ENCODE assay signal across 12 cellular contexts in the genomic region with DNA sequence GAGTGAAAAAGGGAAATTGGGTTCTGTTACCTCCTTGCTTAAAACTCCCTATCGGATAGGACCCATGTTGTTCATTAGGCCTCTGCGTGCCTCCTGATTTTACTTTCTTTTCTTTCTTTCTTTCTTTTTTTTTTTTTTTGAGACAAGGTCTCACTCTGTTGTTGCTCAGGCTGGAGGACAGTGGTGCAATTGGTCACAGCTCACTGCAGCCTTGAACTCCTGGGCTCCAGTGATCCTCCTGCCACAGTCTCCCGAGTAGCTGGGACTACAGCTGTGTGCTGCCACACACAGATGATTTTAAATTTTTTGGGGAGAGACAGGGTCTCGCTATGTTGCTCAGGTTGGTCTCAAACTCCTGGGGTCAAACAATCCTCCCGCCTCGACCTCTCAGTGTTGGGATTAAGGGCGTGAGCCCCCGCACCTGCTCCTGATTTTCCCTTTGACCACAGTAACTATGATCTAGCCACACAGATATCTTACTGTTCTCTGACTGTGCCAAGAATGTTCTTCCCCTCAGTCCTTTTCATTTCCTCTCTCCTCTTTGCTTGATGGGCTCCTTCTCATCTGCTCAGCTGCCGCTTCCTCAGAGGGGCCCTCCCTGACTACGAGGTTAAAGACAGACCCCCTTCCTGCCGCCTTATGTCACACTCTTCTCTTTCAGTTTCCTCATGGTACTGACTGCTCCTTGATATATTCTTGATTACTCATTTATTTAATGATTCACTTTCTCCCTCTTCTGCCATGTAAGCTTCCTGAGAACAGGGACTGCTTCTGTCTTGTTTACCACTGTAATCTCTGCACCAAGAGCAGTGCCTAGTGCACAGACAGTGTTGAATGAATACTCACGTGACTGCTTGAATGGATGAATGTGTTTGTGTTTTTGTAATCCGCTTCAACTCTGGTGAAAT. TPM values are rescaled to one million over a fixed set of nuclear protein-coding genes. Genes with fewer than 3 reads are reported as not detected.
A peak's percentile ranks its signal among the peaks of the same experiment; 100 is the strongest.
DNase-seq lines count a peak whose midpoint lies in the region; ATAC-seq and TF ChIP-seq lines count a peak whose summit lies in the region.
"Had no signal": no experiment of that assay in that cellular context is flagged by ENCODE, and none has a peak within 500 bp of the region (broad histone marks: within the 10 kb centered on the region; RNA-seq: fewer than 3 reads in every experiment).

No MANE protein-coding gene starts in this region.

- H3K4me1 Mint-ChIP-seq in activated naive CD4-positive, alpha-beta T cell treated with anti-CD3 and anti-CD28 coated beads, Interleukin-2, amount 10 ng/mL, durations not matched to agents 7 days and 5 days: peaks cover 8% of the 10 kb centered on the region
- H3K4me1 Mint-ChIP-seq in activated T-helper 1 cell treated with anti-CD3 and anti-CD28 coated beads, Interleukin-12 subunit alpha, Interleukin-12 subunit beta, Interleukin-2, Interleukin-4 antibody, amounts not matched to agents 30 ng/mL and 10 ng/mL and 1 ng/mL, durations not matched to agents 14 hours and 24 hours and 36 hours (ENCODE audit: low read depth): peaks cover 11% of the 10 kb centered on the region

- H3K27ac Mint-ChIP-seq in activated naive CD4-positive, alpha-beta T cell treated with anti-CD3 and anti-CD28 coated beads, Interleukin-2, amount 10 ng/mL, durations not matched to agents 7 days and 5 days: peak overlapping the region; percentile 30
- peak overlapping the region; percentile 81 for H3K27ac Mint-ChIP-seq in activated T-helper 1 cell treated with anti-CD3 and anti-CD28 coated beads, Interleukin-12 subunit alpha, Interleukin-12 subunit beta, Interleukin-2, Interleukin-4 antibody, amounts not matched to agents 30 ng/mL and 10 ng/mL and 1 ng/mL, durations not matched to agents 14 hours and 24 hours and 36 hours

- intact Hi-C loops in activated T-helper 1 cell treated with anti-CD3 and anti-CD28 coated beads, Interleukin-12 subunit alpha, Interleukin-12 subunit beta, Interleukin-2, Interleukin-4 antibody, amounts not matched to agents 30 ng/mL and 10 ng/mL and 1 ng/mL, durations not matched to agents 14 hours and 24 hours and 36 hours (cut with micrococcal nuclease): no loop called here
- intact Hi-C loops in left lung (cut with DNase I): no loop called here
- intact Hi-C loops in posterior cingulate gyrus (cut with DNase I): no loop called here

- no peak for TF ChIP-seq CTCF in left lung (IDR thresholded peaks at IDR 0.05)
- TF ChIP-seq CTCF in GM20000 (IDR thresholded peaks at IDR 0.05; ENCODE audit: extremely low read depth, missing control alignments): no peak

- no peaks in the 10 kb centered on the region for H3K27me3 Mint-ChIP-seq in activated naive CD4-positive, alpha-beta T cell treated with anti-CD3 and anti-CD28 coated beads, Interleukin-2, amount 10 ng/mL, durations not matched to agents 7 days and 5 days
- H3K27me3 Mint-ChIP-seq in activated T-helper 1 cell treated with anti-CD3 and anti-CD28 coated beads, Interleukin-12 subunit alpha, Interleukin-12 subunit beta, Interleukin-2, Interleukin-4 antibody, amounts not matched to agents 30 ng/mL and 10 ng/mL and 1 ng/mL, durations not matched to agents 14 hours and 24 hours and 36 hours (ENCODE audit: insufficient read depth): no peaks in the 10 kb centered on the region

- H3K36me3 ChIP-seq in left lung (peaks cover 0 to 66% of the 10 kb centered on the region in 2 donors), subcutaneous abdominal adipose tissue (ENCODE audit: control insufficient read depth in 5 of 5, insufficient read depth in 5 of 5, low read length in 5 of 5) (peaks cover 11 to 77% (median 39%) of the 10 kb centered on the region in 5 donors)
- H3K36me3 ChIP-seq: BE2C had no signal

- no peak overlapping the region for H3K4me3 Mint-ChIP-seq in activated naive CD4-positive, alpha-beta T cell treated with anti-CD3 and anti-CD28 coated beads, Interleukin-2, amount 10 ng/mL, durations not matched to agents 7 days and 5 days
- no peak overlapping the region for H3K4me3 Mint-ChIP-seq in activated T-helper 1 cell treated with anti-CD3 and anti-CD28 coated beads, Interleukin-12 subunit alpha, Interleukin-12 subunit beta, Interleukin-2, Interleukin-4 antibody, amounts not matched to agents 30 ng/mL and 10 ng/mL and 1 ng/mL, durations not matched to agents 14 hours and 24 hours and 36 hours

- CTCF ChIA-PET in activated naive CD4-positive, alpha-beta T cell treated with anti-CD3 and anti-CD28 coated beads, Interleukin-2, amount 10 ng/mL, durations not matched to agents 7 days and 5 days (lab: Charles Lee): interaction anchor here (0.6 kb wide), 1 partner anchor 120 kb away, joined by 3 read pairs; no protein-coding TSS in a partner anchor

- peak overlapping the region in 1 of 5 donors; percentile 1 for H3K9ac ChIP-seq in subcutaneous abdominal adipose tissue (ENCODE audit: low read length in 5 of 5)

- no peak for DNase-seq in activated naive CD4-positive, alpha-beta T cell treated with anti-CD3 and anti-CD28 coated beads, Interleukin-2, amount 10 ng/mL, durations not matched to agents 7 days and 5 days
- no peak for DNase-seq in activated naive CD4-positive, alpha-beta T cell treated with Interleukin-2 at 50 U/mL for 16 hours
- DNase-seq in activated T-helper 1 cell treated with anti-CD3 and anti-CD28 coated beads, Interleukin-12 subunit alpha, Interleukin-12 subunit beta, Interleukin-2, Interleukin-4 antibody, amounts not matched to agents 30 ng/mL and 10 ng/mL and 1 ng/mL, durations not matched to agents 14 hours and 24 hours and 36 hours (ENCODE audit: low spot score): no peak
- no peak for DNase-seq in left lung
- no peak for DNase-seq in posterior cingulate gyrus
- DNase-seq in GM20000 (ENCODE audit: low spot score): no peak
- DNase-seq in NOMO-1 treated with dmso at 0.1 percent for 144 hours (lab: John Stamatoyannopoulos, UW; ENCODE audit: unreplicated experiment): no peak
- DNase-seq: activated effector memory CD4-positive, alpha-beta T cell treated with anti-CD3 and anti-CD28 coated beads, Interleukin-2, amount 50 U/mL, for 16 hours; BE2C; Kasumi-1; left colon had no signal

- H3K27me3 ChIP-seq in left lung: no peaks in the 10 kb centered on the region
- no peaks in the 10 kb centered on the region for H3K27me3 ChIP-seq in subcutaneous abdominal adipose tissue (ENCODE audit: control insufficient read depth in 5 of 5, insufficient read depth in 4 of 5, low read length in 5 of 5)
- H3K27me3 ChIP-seq: BE2C had no signal

- ATAC-seq in left lung: peak; percentile 45
- ATAC-seq: left colon had no signal

- no peak overlapping the region for H3K4me3 ChIP-seq in left lung
- no peak overlapping the region for H3K4me3 ChIP-seq in subcutaneous abdominal adipose tissue (ENCODE audit: low read depth in 1 of 5, low read length in 5 of 5)

- no peaks in the 10 kb centered on the region for H3K9me3 Mint-ChIP-seq in activated naive CD4-positive, alpha-beta T cell treated with anti-CD3 and anti-CD28 coated beads, Interleukin-2, amount 10 ng/mL, durations not matched to agents 7 days and 5 days
- H3K9me3 Mint-ChIP-seq in activated T-helper 1 cell treated with anti-CD3 and anti-CD28 coated beads, Interleukin-12 subunit alpha, Interleukin-12 subunit beta, Interleukin-2, Interleukin-4 antibody, amounts not matched to agents 30 ng/mL and 10 ng/mL and 1 ng/mL, durations not matched to agents 14 hours and 24 hours and 36 hours: no peaks in the 10 kb centered on the region

- peaks cover 21% of the 10 kb centered on the region for H3K36me3 Mint-ChIP-seq in activated naive CD4-positive, alpha-beta T cell treated with anti-CD3 and anti-CD28 coated beads, Interleukin-2, amount 10 ng/mL, durations not matched to agents 7 days and 5 days
- H3K36me3 Mint-ChIP-seq in activated T-helper 1 cell treated with anti-CD3 and anti-CD28 coated beads, Interleukin-12 subunit alpha, Interleukin-12 subunit beta, Interleukin-2, Interleukin-4 antibody, amounts not matched to agents 30 ng/mL and 10 ng/mL and 1 ng/mL, durations not matched to agents 14 hours and 24 hours and 36 hours (ENCODE audit: low read depth): peaks cover 20% of the 10 kb centered on the region

- H3K4me1 ChIP-seq in left lung: no peaks in the 10 kb centered on the region
- peaks cover 0 to 16% (median 4%) of the 10 kb centered on the region in 5 donors for H3K4me1 ChIP-seq in subcutaneous abdominal adipose tissue (ENCODE audit: control insufficient read depth in 5 of 5, insufficient read depth in 5 of 5, low read length in 5 of 5)
- H3K4me1 ChIP-seq: BE2C had no signal

- H3K9me3 ChIP-seq in left lung (no peaks in the 10 kb centered on the region), subcutaneous abdominal adipose tissue (ENCODE audit: control insufficient read depth in 5 of 5, low read length in 5 of 5) (no peaks in the 10 kb centered on the region)
- H3K9me3 ChIP-seq: BE2C had no signal

- H3K27ac ChIP-seq in left lung (no peak overlapping the region), subcutaneous abdominal adipose tissue (ENCODE audit: low read depth, low read length) (peak overlapping the region; percentile 54)

RNA-seq across cellular contexts. Expression of a gene that starts 44.3 kb away (rescaled TPM):
- total RNA-seq in activated T-helper 1 cell treated with anti-CD3 and anti-CD28 coated beads, Interleukin-12 subunit alpha, Interleukin-12 subunit beta, Interleukin-2, Interleukin-4 antibody, amounts not matched to agents 30 ng/mL and 10 ng/mL and 1 ng/mL, durations not matched to agents 14 hours and 24 hours and 36 hours: 39.1 and 40.1 TPM in 2 replicates
- 10 to 100 TPM; 25.6 to 27.0 TPM for total RNA-seq in left lung
